Comparison of ENCODE assay signal across 9 cellular contexts in genomic region chr2:60556998-60557955, GRCh38. TPM values are rescaled to one million over a fixed set of nuclear protein-coding genes. Genes with fewer than 3 reads are reported as not detected.
DNase-seq lines count a peak whose midpoint lies in the region; ATAC-seq and TF ChIP-seq lines count a peak whose summit lies in the region.
"Had no signal": no experiment of that assay in that cellular context is flagged by ENCODE, and none has a peak within 500 bp of the region (broad histone marks: within the 10 kb centered on the region; RNA-seq: fewer than 3 reads in every experiment).

No MANE protein-coding gene starts in this region.

- CTCF ChIA-PET in A673 (lab: Charles Lee) = interaction anchor here (0.6 to 0.7 kb wide), 2 partner anchors 8 to 237 kb away, joined by 3 read pairs; no protein-coding TSS in a partner anchor

- H4K20me1 ChIP-seq in GM23338 (replicated peaks; ENCODE audit: insufficient read depth) = no peaks in the 10 kb centered on the region

- in situ Hi-C loops in gastrocnemius medialis (cut with MboI; ENCODE audit: low sequenced_read_pairs in 4 of 4) (loop anchor here in 2 of 4 donors (25.0 kb wide), 2 partner anchors 1245 to 1270 kb away; no protein-coding TSS in a partner anchor), GM13976 (cut with MboI; ENCODE audit: low sequenced_read_pairs, unreplicated experiment) (loop anchor here (25.0 kb wide), 2 partner anchors 1245 to 1795 kb away; no protein-coding TSS in a partner anchor)

- peaks cover 11% of the 10 kb centered on the region for H3K27me3 Mint-ChIP-seq in GM23338 (ENCODE audit: insufficient read depth, low read depth, poor library complexity)

- POLR2A ChIA-PET in A673 (lab: Charles Lee; ENCODE audit: low non-redundant PET) = interaction anchor here (0.6 kb wide), 1 partner anchor 29 kb away, joined by 3 read pairs; no protein-coding TSS in a partner anchor

- ATAC-seq in GM23338 (0 out of 3 replicates have a peak, but pooled peaks have one; percentile 3), gastrocnemius medialis (no peak), HG02759 (IDR thresholded peaks at IDR 0.05; ENCODE audit: unreplicated experiment) (no peak)

- no peaks in the 10 kb centered on the region for H3K9me3 Mint-ChIP-seq in GM23338

- H3K27me3 ChIP-seq in A673 (replicated peaks; ENCODE audit: insufficient read depth, low read depth, low read length, poor library complexity) (peaks cover 92% of the 10 kb centered on the region), GM23338 (ENCODE audit: insufficient read depth) (peaks cover 32% of the 10 kb centered on the region), iPS-18a (ENCODE audit: control insufficient read depth, insufficient read depth, low read length) (peaks cover 35% of the 10 kb centered on the region), gastrocnemius medialis (peaks cover 68 to 74% (median 73%) of the 10 kb centered on the region in 3 donors)

- no peak overlapping the region for H2AFZ ChIP-seq in GM23338

- DNase-seq in A673 (ENCODE audit: low spot score) (no peak), GM23338 (ENCODE audit: low spot score) (peak; percentile 56), SW480 (ENCODE audit: low spot score) (peak; percentile 52), SW 1271 (lab: John Stamatoyannopoulos, UW) (no peak), gastrocnemius medialis (no peak), GM13976 (ENCODE audit: low spot score) (no peak)
- DNase-seq: stimulated activated naive CD4-positive, alpha-beta T cell treated with Interleukin-2 at 50 U/mL for 16 hours had no signal

- no peaks in the 10 kb centered on the region for H3K9me2 ChIP-seq in GM23338 (ENCODE audit: insufficient read depth)

- no peaks in the 10 kb centered on the region for H3K36me3 ChIP-seq in A673 (ENCODE audit: insufficient read depth, low read length, poor library complexity, severe bottlenecking)
- no peaks in the 10 kb centered on the region for H3K36me3 ChIP-seq in GM23338 (ENCODE audit: insufficient read depth)
- no peaks in the 10 kb centered on the region for H3K36me3 ChIP-seq in iPS-18a (ENCODE audit: control insufficient read depth, low read depth, low read length)
- no peaks in the 10 kb centered on the region for H3K36me3 ChIP-seq in gastrocnemius medialis

- H3K27ac ChIP-seq in A673 (ENCODE audit: low read depth, low read length, poor library complexity, severe bottlenecking) = no peak overlapping the region
- no peak overlapping the region for H3K27ac ChIP-seq in GM23338 (ENCODE audit: low read depth)
- no peak overlapping the region for H3K27ac ChIP-seq in iPS-18a (ENCODE audit: low read length)
- no peak overlapping the region for H3K27ac ChIP-seq in gastrocnemius medialis

- H3K4me2 ChIP-seq in GM23338 = peak overlapping the region; percentile 85

- H3K4me3 Mint-ChIP-seq in GM23338 = peak overlapping the region; percentile 89

- H3K9ac ChIP-seq in iPS-18a (ENCODE audit: low read length) = no peak overlapping the region

- H3K4me1 Mint-ChIP-seq in GM23338 = peaks cover 6% of the 10 kb centered on the region

- TF ChIP-seq CTCF in A673 (conservative IDR thresholded peaks at IDR 0.05; ENCODE audit: low read depth, low read length) (no peak), GM23338 (conservative IDR thresholded peaks at IDR 0.05; ENCODE audit: low read depth in 2 of 2) (no peak), gastrocnemius medialis (IDR thresholded peaks at IDR 0.05 in 4 of 5, conservative IDR thresholded peaks at IDR 0.05 in 1 of 5) (no peak), GM13976 (IDR thresholded peaks at IDR 0.05; ENCODE audit: borderline replicate concordance, control extremely low read depth, extremely low read depth, insufficient read depth, missing control alignments) (no peak)

- H3F3A ChIP-seq in GM23338 (replicated peaks; ENCODE audit: low read depth) = peaks cover 13% of the 10 kb centered on the region; the same call in 1 of the 2 replicates

- intact Hi-C loops in A673 (cut with micrococcal nuclease; ENCODE audit: unreplicated experiment) (loop anchor here (10.0 kb wide), 2 partner anchors 1532 to 1792 kb away; no protein-coding TSS in a partner anchor), gastrocnemius medialis (cut with DNase I; ENCODE audit: low total_unique reads) (loop anchor here (5.0 kb wide), 1 partner anchor 325 kb away; the partner anchor contains the start of gene REL)

- no peak for TF ChIP-seq POLR2A in gastrocnemius medialis (IDR thresholded peaks at IDR 0.05)

- H3K9me3 ChIP-seq in A673 (ENCODE audit: low read depth, low read length, poor library complexity, severe bottlenecking) (no peaks in the 10 kb centered on the region), iPS-18a (ENCODE audit: control insufficient read depth, low read depth, low read length) (no peaks in the 10 kb centered on the region), gastrocnemius medialis (no peaks in the 10 kb centered on the region)

- H3K27ac Mint-ChIP-seq in GM23338 = no peak overlapping the region

- H3K4me1 ChIP-seq in A673 (ENCODE audit: insufficient read depth, low read length, poor library complexity, severe bottlenecking) (peaks cover 25% of the 10 kb centered on the region), GM23338 (ENCODE audit: insufficient read depth) (peaks cover 16% of the 10 kb centered on the region; the same call in 1 of the 2 replicates), iPS-18a (ENCODE audit: control insufficient read depth, low read depth, low read length) (peaks cover 7% of the 10 kb centered on the region), gastrocnemius medialis (peaks cover 30 to 31% of the 10 kb centered on the region in 2 donors)

- H3K36me3 Mint-ChIP-seq in GM23338 (ENCODE audit: low read depth) = no peaks in the 10 kb centered on the region; the same call in 2 of the 3 replicates

- no TSS peak for BruUV-seq in A673 (replicated peaks; lab: Mats Ljungman, UMichigan)

- peaks cover 11% of the 10 kb centered on the region for H3K79me2 ChIP-seq in GM23338 (replicated peaks; ENCODE audit: insufficient read depth)

- H3K4me3 ChIP-seq in A673 (ENCODE audit: low read depth, low read length, poor library complexity, severe bottlenecking) (peak overlapping the region; percentile 7), GM23338 (peak overlapping the region; percentile 89), iPS-18a (ENCODE audit: low read length) (peak overlapping the region; percentile 90), gastrocnemius medialis (peak overlapping the region in 1 of 4 donors; percentile 36)

TF ChIP-seq in GM23338, 12 proteins besides CTCF, POLR2A, EP300 and RAD21:
- TF ChIP-seq CREB1 (CRISPR knock-in tag; IDR thresholded peaks at IDR 0.05; ENCODE audit: low read depth) (peak; percentile 52), EZH2 (IDR thresholded peaks at IDR 0.05; ENCODE audit: low read depth, unreplicated experiment) (no peak)

RNA-seq across cellular contexts. Expression of gene BCL11A, which starts 3.8 kb away (rescaled TPM):
- total RNA-seq in A673 (2021) (1.3 and 2.8 TPM in 2 replicates), gastrocnemius medialis (1 to 10 TPM in 1 of 4 donors, under 1 TPM in 2, not detected in 1; 0.04 to 1.0 (median 0.07) TPM)
- 49.2 and 57.5 TPM in 2 replicates for total RNA-seq in GM23338 (2014; rRNA removed; shearing (Covaris generic))
- polyA plus RNA-seq in GM23338 (2016; fragmentation: Nextera tagmentation; extraction: Ambion mirVana) = 72.5 and 77.6 TPM in 2 replicates

Comparison
In these comparisons a context has a peak if more than half of its experiments do, and no peak if none do; other contexts are left out.
1. DNase-seq: peak in GM23338 (single experiment) and SW480 (single experiment); none in A673 (single experiment), SW 1271 (0 of 2), gastrocnemius medialis (0 of 2) and GM13976 (single experiment).
2. RNA of gene BCL11A, which starts 3.8 kb away (total RNA-seq): 49.2 to 57.5 TPM in GM23338; 1.3 to 2.8 TPM in A673 and 0.04 to 1.0 TPM in gastrocnemius medialis; every median in the first group is over 10 times any median in the second.